9 cellular contexts compared by ENCODE assay signal in the genomic region with DNA sequence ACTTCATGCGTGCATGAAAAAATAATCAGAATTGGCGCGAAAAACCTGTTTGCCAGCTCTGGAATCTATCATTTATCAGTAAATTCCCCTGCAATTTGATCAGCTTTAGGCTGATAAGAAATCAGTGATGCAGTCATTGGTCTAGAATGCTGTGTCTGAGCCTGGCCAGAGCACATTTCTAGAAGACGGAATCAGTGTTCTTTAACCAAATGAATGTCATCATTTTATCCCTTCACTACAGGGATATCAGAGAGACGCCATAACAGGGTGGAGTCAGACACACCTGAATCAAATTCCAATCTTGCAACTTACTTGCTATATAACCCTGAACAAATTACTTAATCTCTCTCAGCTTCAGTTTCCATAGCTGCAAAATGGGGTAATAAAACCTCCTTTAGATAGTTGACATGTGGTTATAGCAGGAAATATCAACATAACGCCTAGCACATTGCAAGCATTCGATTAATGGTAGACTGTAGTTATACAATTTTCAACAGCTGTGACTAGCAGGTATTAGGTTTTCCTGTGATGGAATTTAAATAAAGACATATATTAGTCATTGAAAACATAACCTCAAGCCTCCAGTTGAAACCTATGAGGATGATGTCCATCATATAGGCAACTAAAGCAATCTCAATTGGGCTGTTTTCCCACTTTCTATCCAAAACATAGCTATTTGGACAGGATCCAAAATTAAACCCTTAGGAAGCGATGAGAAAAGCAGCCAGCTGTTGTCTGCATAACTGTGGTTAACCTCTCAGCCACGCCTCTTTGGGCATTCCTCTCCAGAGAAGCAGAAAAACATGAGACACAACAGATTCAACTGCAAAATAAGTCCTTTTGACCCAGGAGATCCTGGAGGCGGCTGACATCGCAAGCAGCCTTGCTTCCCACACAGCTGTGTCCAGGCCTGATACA. TPM values are rescaled to one million over a fixed set of nuclear protein-coding genes. Genes with fewer than 3 reads are reported as not detected.
DNase-seq lines count a peak whose midpoint lies in the region; ATAC-seq, FAIRE-seq and TF ChIP-seq lines count a peak whose summit lies in the region.
"Had no signal": no experiment of that assay in that cellular context is flagged by ENCODE, and none has a peak within 500 bp of the region (broad histone marks: within the 10 kb centered on the region; RNA-seq: fewer than 3 reads in every experiment).

No MANE protein-coding gene starts in this region.

- H3K9me3 Mint-ChIP-seq in natural killer cell, result no peaks in the 10 kb centered on the region

- intact Hi-C loops in PC-9 (cut with micrococcal nuclease; ENCODE audit: unreplicated experiment), result loop anchor here (1.0 to 2.0 kb wide), 2 partner anchors 17 to 22 kb away; no protein-coding TSS in a partner anchor
- intact Hi-C loops in GM12878 (cut with micrococcal nuclease; ENCODE audit: unreplicated experiment), result no loop called here
- intact Hi-C loops in natural killer cell (cut with micrococcal nuclease), result loop anchor here (1.0 to 5.0 kb wide), 3 partner anchors 52 to 840 kb away; partner anchors contain the start of gene UBL3
- intact Hi-C loops in posterior cingulate gyrus (cut with DNase I), result no loop called here

- in situ Hi-C loops in GM12878 (cut with MboI), result no loop called here

- no peaks in the 10 kb centered on the region for H3K27me3 Mint-ChIP-seq in natural killer cell (ENCODE audit: low read depth in 2 of 2)

- peaks cover 39 to 40% of the 10 kb centered on the region in 2 donors for H3K4me1 Mint-ChIP-seq in natural killer cell

- H3K9me2 ChIP-seq in PC-9 (ENCODE audit: insufficient read depth), result 0 out of 2 replicates have a peak, but pooled peaks cover 3% of the 10 kb centered on the region

- CTCF ChIA-PET in PC-9 (lab: Charles Lee), result interaction anchor here (0.6 to 1.6 kb wide), 3 partner anchors 22 to 61 kb away, joined by 3 to 4 read pairs (median 4); partner anchors contain the start of gene UBL3
- CTCF ChIA-PET in GM12878 (lab: Yijun Ruan, JAX), result interaction anchor here (1.8 kb wide), 1 partner anchor 11 kb away, joined by 4 read pairs; no protein-coding TSS in a partner anchor

- SMC1A ChIA-PET in GM12878 (lab: Charles Lee; ENCODE audit: uncharacterized antibody, unreplicated experiment), result interaction anchor here (0.7 to 1.6 kb wide), 4 partner anchors 9 to 25 kb away, joined by 3 to 4 read pairs (median 3); no protein-coding TSS in a partner anchor

- H3K9ac ChIP-seq in GM12878 (ENCODE audit: control insufficient read depth, insufficient read depth, low read length), result no peak overlapping the region

- H3K27me3 ChIP-seq in PC-9 (ENCODE audit: insufficient read depth, low read depth) (no peaks in the 10 kb centered on the region), GM12878 (replicated peaks in 1 of 2; ENCODE audit: control insufficient read depth in 2 of 2, insufficient read depth in 2 of 2, low read length in 1 of 2) (no peaks in the 10 kb centered on the region)

- H3K36me3 ChIP-seq in PC-9 (ENCODE audit: low read depth), result no peaks in the 10 kb centered on the region
- H3K36me3 ChIP-seq in GM12878 (ENCODE audit: control insufficient read depth in 2 of 2, insufficient read depth in 2 of 2, low read length in 1 of 2), result no peaks in the 10 kb centered on the region

- no peak for TF ChIP-seq POLR2A in GM12878 (IDR thresholded peaks at IDR 0.05; ENCODE audit: low read depth, low read length)

- no peaks in the 10 kb centered on the region for H3K36me3 Mint-ChIP-seq in natural killer cell

- H3K9me3 ChIP-seq in PC-9 (ENCODE audit: insufficient read depth, low read depth), result no peaks in the 10 kb centered on the region
- H3K9me3 ChIP-seq in GM12878 (replicated peaks; ENCODE audit: control insufficient read depth, insufficient read depth, low read length), result no peaks in the 10 kb centered on the region

- POLR2A ChIA-PET in PC-9 (lab: Charles Lee; ENCODE audit: unreplicated experiment) (interaction anchor here (0.6 kb wide), 2 partner anchors 15 to 52 kb away, joined by 3 to 4 read pairs; partner anchors contain the start of gene UBL3), GM12878 (lab: Charles Lee) (no interaction called here)

- DNase-seq in NCI-H510A treated with DMSO at 0.1 percent for 48 hours (lab: John Stamatoyannopoulos, UW) (peak; percentile 13), NCI-H510A (lab: John Stamatoyannopoulos, UW) (no peak), PC-9 (peak; percentile 63 to 84), GM12878 (ENCODE audit: low read depth, low spot score) (no peak), natural killer cell (peak; percentile 52), C1 segment of cervical spinal cord (lab: John Stamatoyannopoulos, UW) (no peak), NCI-H187 treated with DMSO at 0.1 percent for 48 hours (lab: John Stamatoyannopoulos, UW) (no peak), posterior cingulate gyrus (no peak)

- TF ChIP-seq CTCF in PC-9 (conservative IDR thresholded peaks at IDR 0.05) (no peak), GM12878 (IDR thresholded peaks at IDR 0.05 in 2 of 3, conservative IDR thresholded peaks at IDR 0.05 in 1 of 3; ENCODE audit: control insufficient read depth in 2 of 3, extremely low read depth in 1 of 3, insufficient read depth in 1 of 3, low read depth in 3 of 3, low read length in 3 of 3) (no peak), natural killer cell (IDR thresholded peaks at IDR 0.05) (no peak)

- peak overlapping the region; percentile 8; the same call in 1 of the 2 replicates for H3K4me3 ChIP-seq in PC-9
- no peak overlapping the region for H3K4me3 ChIP-seq in GM12878

- H3F3A ChIP-seq in PC-9 (ENCODE audit: insufficient read depth, low read depth), result peaks cover 22% of the 10 kb centered on the region

- H3K4me1 ChIP-seq in PC-9 (replicated peaks; ENCODE audit: insufficient read depth), result peaks cover 42% of the 10 kb centered on the region
- H3K4me1 ChIP-seq in GM12878 (ENCODE audit: control insufficient read depth, insufficient read depth, low read length), result no peaks in the 10 kb centered on the region

- ATAC-seq in GM12878 (no peak; the same call in 2 of the 3 replicates), natural killer cell (peak; percentile 85 to 94 (median 93))

- TF ChIP-seq RAD21 in GM12878 (IDR thresholded peaks at IDR 0.05; ENCODE audit: insufficient read depth, low read depth, low read length), result no peak

- H3K79me2 ChIP-seq in PC-9 (ENCODE audit: low read depth), result no peaks in the 10 kb centered on the region
- H3K79me2 ChIP-seq in GM12878 (ENCODE audit: control insufficient read depth, insufficient read depth, low read length), result no peaks in the 10 kb centered on the region

- H2AFZ ChIP-seq in PC-9 (no peak overlapping the region), GM12878 (ENCODE audit: control insufficient read depth, low read depth, low read length) (no peak overlapping the region)

- RAD21 ChIA-PET in GM12878 (lab: Charles Lee; ENCODE audit: unreplicated experiment), result no interaction called here

- peak overlapping the region; percentile 93 for H3K4me3 Mint-ChIP-seq in natural killer cell

- 27% methylated on average over 11 of the region's 11 CpGs for WGBS in GM12878 (ENCODE audit: insufficient coverage, insufficient replicate concordance, low lambda C conversion rate, missing lambda C conversion rate)

- no peak for TF ChIP-seq EP300 in GM12878 (IDR thresholded peaks at IDR 0.05; ENCODE audit: borderline replicate concordance in 1 of 2, control insufficient read depth in 1 of 2, low read depth in 2 of 2, low read length in 2 of 2)

- FAIRE-seq in GM12878 (lab: Jason Lieb, UNC), result no peak

- H3K4me2 ChIP-seq in PC-9 (peak overlapping the region; percentile 55), GM12878 (ENCODE audit: control insufficient read depth, insufficient read depth) (no peak overlapping the region)

- peak overlapping the region; percentile 81 to 93 for H3K27ac Mint-ChIP-seq in natural killer cell

- H3K27ac ChIP-seq in PC-9, result peak overlapping the region; percentile 60
- H3K27ac ChIP-seq in GM12878 (ENCODE audit: control insufficient read depth, insufficient read depth), result no peak overlapping the region
- H3K27ac ChIP-seq: VCaP had no signal

- BruUV-seq in PC-9 (replicated peaks; lab: Mats Ljungman, UMichigan), result no TSS peak
- BruUV-seq in GM12878 (replicated peaks; lab: Mats Ljungman, UMichigan), result no TSS peak

- H4K20me1 ChIP-seq in PC-9 (ENCODE audit: insufficient read depth) (no peaks in the 10 kb centered on the region), GM12878 (ENCODE audit: control insufficient read depth, insufficient read depth) (no peaks in the 10 kb centered on the region)

TF ChIP-seq in GM12878, 131 proteins besides CTCF, POLR2A, EP300 and RAD21:
- TF ChIP-seq ZNF207 (IDR thresholded peaks at IDR 0.05; ENCODE audit: borderline replicate concordance) (no peak), RUNX3 (IDR thresholded peaks at IDR 0.05; ENCODE audit: low read length) (0 out of 2 replicates have a peak, but pooled peaks have one; percentile 19)

RNA-seq across cellular contexts. Expression of gene UBL3, which starts 51.6 kb away (rescaled TPM):
- total RNA-seq in PC-9 (2021) (22.1 and 24.4 TPM in 2 replicates), GM12878 (2014; rRNA removed) (9.1 and 9.3 TPM in 2 replicates), GM12878 (2014; rRNA removed; fragmentation: Illumina TruSeq; extraction: Trizol) (11.3 and 11.6 TPM in 2 replicates), GM12878 (2021) (12.4 and 13.7 TPM in 2 replicates), natural killer cell (10 to 100 TPM; 29.6 to 36.0 (median 31.5) TPM)
- 13.4 and 14.1 TPM in 2 replicates for total RNA-seq in GM12878 (2013; cell fraction: nucleolus; rRNA removed)
- 4.7 TPM for polyA plus RNA-seq in GM12878 (2011; ENCODE audit: low read depth)
- polyA plus RNA-seq in GM12878 (2011; rRNA removed) (11.1 and 16.3 TPM in 2 replicates), GM12878 (2014; fragmentation: Illumina TruSeq; extraction: Trizol) (12.0 and 15.0 TPM in 2 replicates), GM12878 (2014; fragmentation: Nextera tagmentation; extraction: Ambion mirVana) (1 to 10 TPM; 5.5 to 6.1 TPM), GM12878 (2014; rRNA removed) (7.0 and 7.9 TPM in 2 replicates), GM12878 (2016; fragmentation: Nextera tagmentation; extraction: Ambion mirVana) (10 to 100 TPM; 10.1 to 11.2 TPM)
- polyA plus RNA-seq in GM12878 (2011; cell fraction: cytosol; rRNA removed), result 4.5 and 4.7 TPM in 2 replicates
- 3.5 and 3.6 TPM in 2 replicates for polyA plus RNA-seq in GM12878 (2011; cell fraction: nucleus; rRNA removed)
- polyA plus RNA-seq in GM12878 (2012), result 8.9 and 9.5 TPM in 2 replicates
- 6.6 and 8.3 TPM in 2 replicates for polyA minus RNA-seq in GM12878 (2011; rRNA and poly(A)+ RNA removed)
- polyA minus RNA-seq in GM12878 (2011; cell fraction: cytosol; rRNA and poly(A)+ RNA removed), result 4.3 and 4.4 TPM in 2 replicates
- 5.7 and 9.1 TPM in 2 replicates for polyA minus RNA-seq in GM12878 (2011; cell fraction: nucleus; rRNA and poly(A)+ RNA removed)

Comparison
In these comparisons a context has a peak if more than half of its experiments do, and no peak if none do; other contexts are left out.
1. DNase-seq: peak in NCI-H510A treated with DMSO at 0.1 percent for 48 hours (single experiment), PC-9 (2 of 2) and natural killer cell (single experiment); none in NCI-H510A (single experiment), GM12878 (single experiment), C1 segment of cervical spinal cord (0 of 14), NCI-H187 treated with DMSO at 0.1 percent for 48 hours (single experiment) and posterior cingulate gyrus (0 of 10).
2. intact Hi-C loops: an anchor here in PC-9 (1.0 to 2.0 kb wide) and natural killer cell (1.0 to 5.0 kb wide); none called in GM12878 and posterior cingulate gyrus.